17 cellular contexts compared by ENCODE assay signal in genomic region chr20:17619351-17620093, GRCh38. TPM values are rescaled to one million over a fixed set of nuclear protein-coding genes. Genes with fewer than 3 reads are reported as not detected.
DNase-seq lines count a peak whose midpoint lies in the region; ATAC-seq, FAIRE-seq and TF ChIP-seq lines count a peak whose summit lies in the region.
"Had no signal": no experiment of that assay in that cellular context is flagged by ENCODE, and none has a peak within 500 bp of the region (broad histone marks: within the 10 kb centered on the region; RNA-seq: fewer than 3 reads in every experiment).

No MANE protein-coding gene starts in this region.

- H2BK15ac ChIP-seq in H9 (ENCODE audit: low read depth, low read length): no peak overlapping the region

- no peak for TF ChIP-seq POLR2A in GM12891 (IDR thresholded peaks at IDR 0.05; ENCODE audit: low read depth, low read length)

- 0 out of 4 replicates have a peak, but pooled peaks cover 0 to 5% of the 10 kb centered on the region in 2 experiments for H3K4me1 Mint-ChIP-seq in H9
- H3K4me1 Mint-ChIP-seq: activated CD4-positive, alpha-beta T cell treated with anti-CD3 and anti-CD28 coated beads, Interleukin-2, amount 10 ng/mL, durations not matched to agents 24 days and 14 days; brain had no signal

- no peak overlapping the region for H3K27ac Mint-ChIP-seq in H9
- H3K27ac Mint-ChIP-seq: activated CD4-positive, alpha-beta T cell treated with anti-CD3 and anti-CD28 coated beads, Interleukin-2, amount 10 ng/mL, durations not matched to agents 24 days and 14 days; brain; T-helper 2 cell treated with Interferon-gamma antibody and Interleukin-4, amounts not matched to agents 5 μg/mL and 100 μg/mL, for 36 hours had no signal

- H3K9ac ChIP-seq in H9 (ENCODE audit: extremely low read depth, insufficient read length, low read length) (no peak overlapping the region), trophoblast cell (ENCODE audit: low read length) (no peak overlapping the region)

- H3K9me3 Mint-ChIP-seq in H9: no peaks in the 10 kb centered on the region
- H3K9me3 Mint-ChIP-seq: activated CD4-positive, alpha-beta T cell treated with anti-CD3 and anti-CD28 coated beads, Interleukin-2, amount 10 ng/mL, durations not matched to agents 24 days and 14 days; brain; naive thymus-derived CD4-positive, alpha-beta T cell; T-helper 2 cell treated with Interferon-gamma antibody and Interleukin-4, amounts not matched to agents 5 μg/mL and 100 μg/mL, for 36 hours had no signal

- TF ChIP-seq CTCF in H9 (conservative IDR thresholded peaks at IDR 0.05): no peak

- FAIRE-seq in GM12891 (lab: Jason Lieb, UNC): no peak
- FAIRE-seq: K562 had no signal

- H3K36me3 Mint-ChIP-seq in H9 (ENCODE audit: insufficient read depth in 1 of 3, low read depth in 3 of 3): peaks cover 22 to 65% (median 61%) of the 10 kb centered on the region in 3 experiments; a peak in 6 of 7 replicates

- H3K4ac ChIP-seq in H9 (ENCODE audit: low read depth, low read length) (no peak overlapping the region), trophoblast cell (ENCODE audit: low read depth, low read length) (no peak overlapping the region)

- WGBS in H9 (ENCODE audit: extremely low coverage, insufficient read length, low lambda C conversion rate): no CpG with 5 or more reads among the region's 29 CpGs
- no CpG with 5 or more reads among the region's 29 CpGs for WGBS in trophoblast cell (ENCODE audit: extremely low coverage, insufficient coverage, insufficient read length)

- H4K20me1 ChIP-seq in H9 (ENCODE audit: control insufficient read depth, insufficient read depth, insufficient read length): peaks cover 2% of the 10 kb centered on the region

- H3K18ac ChIP-seq in H9 (ENCODE audit: insufficient read length, low read depth, low read length) (no peak overlapping the region), trophoblast cell (ENCODE audit: low read length) (peak overlapping the region; percentile 11)

- H4K12ac ChIP-seq in trophoblast cell (ENCODE audit: low read depth, low read length): no peak overlapping the region

- H3K9me3 ChIP-seq in H9 (ENCODE audit: control insufficient read depth, low read depth, low read length) (no peaks in the 10 kb centered on the region), trophoblast cell (ENCODE audit: insufficient read depth, low read depth, low read length) (peaks cover 6% of the 10 kb centered on the region)
- H3K9me3 ChIP-seq: BLaER1 treated with 17β-estradiol and CSF1 and Interleukin-3, amounts not matched to agents 10 nM and 100 nM had no signal

- intact Hi-C loops in left ventricle myocardium superior (cut with micrococcal nuclease): no loop called here

- H3K4me1 ChIP-seq in H9 (ENCODE audit: insufficient read depth, low read length): no peaks in the 10 kb centered on the region
- H3K4me1 ChIP-seq in trophoblast cell (ENCODE audit: control insufficient read depth in 1 of 2, insufficient read depth in 2 of 2, low read length in 2 of 2): no peaks in the 10 kb centered on the region

- H4K5ac ChIP-seq in H9 (ENCODE audit: insufficient read length, low read depth, low read length): no peak overlapping the region

- H4K8ac ChIP-seq in H9 (replicated peaks; ENCODE audit: insufficient read length, low read depth, low read length) (no peak overlapping the region), trophoblast cell (ENCODE audit: low read depth, low read length) (no peak overlapping the region)

- H3K27me3 ChIP-seq in H9 (ENCODE audit: insufficient read depth, low read length): no peaks in the 10 kb centered on the region
- H3K27me3 ChIP-seq in trophoblast cell (ENCODE audit: insufficient read depth, low read length): no peaks in the 10 kb centered on the region

- H4K91ac ChIP-seq in H9 (ENCODE audit: insufficient read length, low read depth, low read length): no peak overlapping the region
- no peak overlapping the region for H4K91ac ChIP-seq in trophoblast cell (ENCODE audit: low read depth, low read length)

- H3K23ac ChIP-seq in H9 (ENCODE audit: insufficient read length, low read depth, low read length): no peak overlapping the region
- no peak overlapping the region for H3K23ac ChIP-seq in trophoblast cell (ENCODE audit: low read length)

- H2BK12ac ChIP-seq in H9 (ENCODE audit: insufficient read length, low read depth, low read length) (no peak overlapping the region), trophoblast cell (ENCODE audit: low read length) (no peak overlapping the region)

- H3K36me3 ChIP-seq in trophoblast cell (ENCODE audit: control insufficient read depth in 1 of 2, insufficient read depth in 2 of 2, low read length in 2 of 2): peaks cover 97 to 98% of the 10 kb centered on the region in 2 experiments

- H2AFZ ChIP-seq in H9 (ENCODE audit: low read length) (no peak overlapping the region), trophoblast cell (ENCODE audit: insufficient read depth, low read length, poor library complexity) (no peak overlapping the region)

- H3K27ac ChIP-seq in H9 (ENCODE audit: insufficient read length, low read depth, low read length): no peak overlapping the region
- H3K27ac ChIP-seq in trophoblast cell (ENCODE audit: low read depth, low read length): no peak overlapping the region

- no peak for ATAC-seq in left ventricle myocardium superior
- ATAC-seq: K562; naive thymus-derived CD4-positive, alpha-beta T cell had no signal

- DNase-seq in GM12891 (ENCODE audit: insufficient read length, low spot score) (peak; percentile 9), H9 (peak; percentile 23), left ventricle myocardium superior (peak; percentile 28), trophoblast cell (peak in 1 of 2 donors; percentile 21), NCI-H1417 (lab: John Stamatoyannopoulos, UW) (no peak), DMS153 treated with DMSO at 0.1 percent for 48 hours (lab: John Stamatoyannopoulos, UW; ENCODE audit: unreplicated experiment) (no peak), NCI-H1105 (lab: John Stamatoyannopoulos, UW) (no peak)
- DNase-seq: activated CD4-positive, alpha-beta T cell treated with anti-CD3 and anti-CD28 coated beads, Interleukin-2, amount 10 ng/mL, durations not matched to agents 24 days and 14 days; hippocampal formation; NCI-H1092; NCI-H2171 treated with DMSO at 0.1 percent for 48 hours; NK-92 treated with Interleukin-12 subunit alpha and Interleukin-12 subunit beta, amount 100 ng/mL, for 24 hours had no signal

- H3K79me2 ChIP-seq in H9 (ENCODE audit: insufficient read depth, low read length): no peaks in the 10 kb centered on the region
- H3K79me2 ChIP-seq in trophoblast cell (ENCODE audit: control insufficient read depth, insufficient read depth, low read length, poor library complexity): no peaks in the 10 kb centered on the region

- H3K4me3 Mint-ChIP-seq in H9: no peak overlapping the region
- H3K4me3 Mint-ChIP-seq: activated CD4-positive, alpha-beta T cell treated with anti-CD3 and anti-CD28 coated beads, Interleukin-2, amount 10 ng/mL, durations not matched to agents 24 days and 14 days; brain; naive thymus-derived CD4-positive, alpha-beta T cell; T-helper 2 cell treated with Interferon-gamma antibody and Interleukin-4, amounts not matched to agents 5 μg/mL and 100 μg/mL, for 36 hours had no signal

- no peak overlapping the region for H3K4me3 ChIP-seq in trophoblast cell (ENCODE audit: low read depth, low read length)
- H3K4me3 ChIP-seq: BLaER1 treated with 17β-estradiol and CSF1 and Interleukin-3, amounts not matched to agents 10 nM and 100 nM; K562 had no signal

- H3K4me2 ChIP-seq in H9 (ENCODE audit: insufficient read depth, insufficient read length, low read length): no peak overlapping the region
- no peak overlapping the region for H3K4me2 ChIP-seq in trophoblast cell (ENCODE audit: low read length)

- no peaks in the 10 kb centered on the region for H3K23me2 ChIP-seq in H9 (ENCODE audit: insufficient read length, low read depth, low read length, poor library complexity, severe bottlenecking)

- H3K14ac ChIP-seq in H9 (ENCODE audit: insufficient read depth, low read length) (no peak overlapping the region), trophoblast cell (ENCODE audit: low read length) (no peak overlapping the region)

- H3K56ac ChIP-seq in H9 (ENCODE audit: insufficient read length, low read depth, low read length): no peak overlapping the region

- H2BK120ac ChIP-seq in H9 (ENCODE audit: low read depth, low read length, poor library complexity, severe bottlenecking) (no peak overlapping the region), trophoblast cell (ENCODE audit: insufficient read depth, low read length, poor library complexity) (no peak overlapping the region)

- H3T11ph ChIP-seq in H9 (ENCODE audit: low read length): no peak overlapping the region

- no peak overlapping the region for H2BK20ac ChIP-seq in H9 (ENCODE audit: low read depth, low read length, poor library complexity, severe bottlenecking)

- H3K27me3 Mint-ChIP-seq in H9 (ENCODE audit: low read depth): no peaks in the 10 kb centered on the region
- H3K27me3 Mint-ChIP-seq: activated CD4-positive, alpha-beta T cell treated with anti-CD3 and anti-CD28 coated beads, Interleukin-2, amount 10 ng/mL, durations not matched to agents 24 days and 14 days; brain; naive thymus-derived CD4-positive, alpha-beta T cell had no signal

- H3K79me1 ChIP-seq in H9 (ENCODE audit: insufficient read depth, low read depth, low read length, poor library complexity, severe bottlenecking): no peaks in the 10 kb centered on the region
- no peaks in the 10 kb centered on the region for H3K79me1 ChIP-seq in trophoblast cell (ENCODE audit: low read length)

- no peak overlapping the region for H2BK5ac ChIP-seq in H9 (ENCODE audit: insufficient read length, low read length)
- H2BK5ac ChIP-seq in trophoblast cell (ENCODE audit: low read depth, low read length, poor library complexity): no peak overlapping the region

- H2AK5ac ChIP-seq in H9 (ENCODE audit: insufficient read length, low read length) (no peak overlapping the region), trophoblast cell (ENCODE audit: low read length) (no peak overlapping the region)

TF ChIP-seq in GM12891, 5 proteins besides CTCF, POLR2A, EP300 and RAD21:
- TF ChIP-seq POLR2AphosphoS5 (IDR thresholded peaks at IDR 0.05; ENCODE audit: low read depth, low read length) (no peak), TAF1 (IDR thresholded peaks at IDR 0.05; ENCODE audit: low read depth, low read length) (no peak)
TF ChIP-seq in GM12891: peak in this region for 0.

RNA-seq across cellular contexts. Expression of gene DSTN, which starts 49.6 kb away (rescaled TPM):
- polyA plus RNA-seq in GM12891 (2012; ENCODE audit: low read depth, missing spikeins): 61.6 TPM
- total RNA-seq in H9 (2021) (145 and 148 TPM in 2 replicates), left ventricle myocardium superior (836 TPM)
- polyA plus RNA-seq in trophoblast cell (2013): 565 and 566 TPM in 2 replicates

Comparison
In these comparisons a context has a peak if more than half of its experiments do, and no peak if none do; other contexts are left out.
1. DNase-seq: peak in GM12891 (single experiment), H9 (single experiment) and left ventricle myocardium superior (single experiment); none in NCI-H1417 (0 of 3), DMS153 treated with DMSO at 0.1 percent for 48 hours (single experiment) and NCI-H1105 (single experiment).